In genomic region chr12:828726-829395, GRCh38 we compare ENCODE assay signal across 2 cellular contexts.
TF ChIP-seq lines count a peak whose summit lies in the region.

No MANE protein-coding gene starts in this region.

TF ChIP-seq in HepG2, 621 proteins besides CTCF, POLR2A, EP300 and RAD21:
- TF ChIP-seq ZBTB33 (CRISPR knock-in tag; IDR thresholded peaks at IDR 0.05) (no peak), ZFP1 (CRISPR knock-in tag; IDR thresholded peaks at IDR 0.05) (no peak), ZNF274 (CRISPR knock-in tag; IDR thresholded peaks at IDR 0.05) (no peak), RXRA (CRISPR knock-in tag; IDR thresholded peaks at IDR 0.05) (no peak), GFI1 (CRISPR knock-in tag; IDR thresholded peaks at IDR 0.05; ENCODE audit: borderline replicate concordance) (no peak)

TF ChIP-seq in SK-N-SH, 30 proteins besides CTCF, POLR2A, EP300 and RAD21 (continued from another document):
- TF ChIP-seq IRF3 (IDR thresholded peaks at IDR 0.05; ENCODE audit: low read depth, low read length) (no peak), TEAD4 (IDR thresholded peaks at IDR 0.05; ENCODE audit: borderline replicate concordance, insufficient read depth) (no peak), MXI1 (IDR thresholded peaks at IDR 0.05; ENCODE audit: low read depth, low read length) (no peak), JUND (IDR thresholded peaks at IDR 0.05) (no peak), MAX (IDR thresholded peaks at IDR 0.05; ENCODE audit: low read depth) (no peak), CHD2 (IDR thresholded peaks at IDR 0.05; ENCODE audit: low read length, partially characterized antibody) (no peak), NFIC (IDR thresholded peaks at IDR 0.05; ENCODE audit: borderline replicate concordance) (no peak), GATA2 (CRISPR knock-in tag; IDR thresholded peaks at IDR 0.05) (no peak)
TF ChIP-seq in SK-N-SH: peak in this region for 0.
